ENCODE assay signal across 8 cellular contexts in the genomic region with DNA sequence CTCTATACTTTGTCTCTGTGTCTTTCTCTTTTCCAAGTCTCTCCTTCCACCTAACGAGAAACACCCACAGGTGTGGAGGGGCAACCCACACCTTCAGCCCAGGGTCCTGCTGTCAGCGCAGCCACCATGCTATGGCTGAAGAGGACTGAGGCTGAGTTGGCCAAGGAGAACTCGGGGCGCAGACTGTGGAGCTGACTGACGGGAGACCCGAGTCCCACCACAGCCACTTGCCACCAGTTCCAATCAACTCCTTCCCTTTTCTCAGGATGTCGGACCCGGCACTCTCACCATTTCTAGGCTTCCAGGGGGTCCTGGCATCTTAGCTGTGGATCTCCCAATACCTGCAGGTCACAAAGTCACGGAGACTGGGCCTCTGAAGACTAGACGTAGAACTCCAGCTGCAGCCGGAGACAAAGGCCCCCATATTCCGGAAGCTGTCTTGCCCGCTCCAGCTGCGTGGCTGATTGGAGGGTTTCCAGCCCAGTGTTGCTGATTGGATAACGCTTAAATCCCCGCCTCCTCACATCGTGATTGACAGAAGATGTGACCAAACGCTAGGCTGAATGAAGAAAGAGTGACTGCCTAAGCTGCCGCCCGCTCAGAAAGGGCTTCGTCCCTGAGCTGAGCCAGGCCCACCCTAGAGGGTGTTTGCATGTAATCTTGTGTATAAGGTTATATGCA.
A peak's percentile ranks its signal among the peaks of the same experiment; 100 is the strongest.
DNase-seq lines count a peak whose midpoint lies in the region; TF ChIP-seq lines count a peak whose summit lies in the region.

No MANE protein-coding gene starts in this region.

- peak; percentile 98 for DNase-seq in DMS153 (lab: John Stamatoyannopoulos, UW)
- DNase-seq in NCI-H1930 (lab: John Stamatoyannopoulos, UW): peak; percentile 14 to 23
- peak; percentile 82 for DNase-seq in activated T-cell treated with anti-CD3 and anti-CD28 coated beads for 1 hour (ENCODE audit: low read depth)
- peak; percentile 96 for DNase-seq in esophagus muscularis mucosa (ENCODE audit: extremely low spot score)
- DNase-seq in non-pigmented ciliary epithelial cell (ENCODE audit: low read depth): peak; percentile 66
- DNase-seq in NCI-H345 treated with DMSO at 0.1 percent for 48 hours (lab: John Stamatoyannopoulos, UW; ENCODE audit: unreplicated experiment): no peak
- DNase-seq in SIG-M5 (lab: John Stamatoyannopoulos, UW): no peak

- H3K4me3 ChIP-seq in esophagus muscularis mucosa: peak overlapping the region; percentile 27 to 62 (median 56)

- intact Hi-C loops in esophagus muscularis mucosa (cut with DNase I): no loop called here

- TF ChIP-seq POLR2A in esophagus muscularis mucosa (IDR thresholded peaks at IDR 0.05; ENCODE audit: low read depth): no peak

- H3K27me3 Mint-ChIP-seq in stimulated activated naive CD8-positive, alpha-beta T cell treated with anti-CD3 and anti-CD28 coated beads, Interleukin-15, Interleukin-2, amounts not matched to agents 100 ng/mL and 50 ng/mL, for 24 hours: no peaks in the 10 kb centered on the region

- peak overlapping the region; percentile 92 for H3K27ac Mint-ChIP-seq in stimulated activated naive CD8-positive, alpha-beta T cell treated with anti-CD3 and anti-CD28 coated beads, Interleukin-15, Interleukin-2, amounts not matched to agents 100 ng/mL and 50 ng/mL, for 24 hours

- WGBS in esophagus muscularis mucosa: 51% methylated on average over 17 of the region's 21 CpGs

- TF ChIP-seq EP300 in esophagus muscularis mucosa (IDR thresholded peaks at IDR 0.05): no peak

- H3K9me3 ChIP-seq in esophagus muscularis mucosa: peaks cover 0 to 19% (median 0%) of the 10 kb centered on the region in 4 donors

- peaks cover 0 to 11% (median 3%) of the 10 kb centered on the region in 4 donors for H3K4me1 ChIP-seq in esophagus muscularis mucosa

- H3K9me3 Mint-ChIP-seq in stimulated activated naive CD8-positive, alpha-beta T cell treated with anti-CD3 and anti-CD28 coated beads, Interleukin-15, Interleukin-2, amounts not matched to agents 100 ng/mL and 50 ng/mL, for 24 hours: peaks cover 41% of the 10 kb centered on the region

- H3K4me1 Mint-ChIP-seq in stimulated activated naive CD8-positive, alpha-beta T cell treated with anti-CD3 and anti-CD28 coated beads, Interleukin-15, Interleukin-2, amounts not matched to agents 100 ng/mL and 50 ng/mL, for 24 hours (ENCODE audit: low read depth): peaks cover 17% of the 10 kb centered on the region

- H3K4me3 Mint-ChIP-seq in stimulated activated naive CD8-positive, alpha-beta T cell treated with anti-CD3 and anti-CD28 coated beads, Interleukin-15, Interleukin-2, amounts not matched to agents 100 ng/mL and 50 ng/mL, for 24 hours: peak overlapping the region; percentile 93

- peaks cover 0 to 3% (median 0%) of the 10 kb centered on the region in 4 donors for H3K36me3 ChIP-seq in esophagus muscularis mucosa

- peaks cover 26% of the 10 kb centered on the region for H3K36me3 Mint-ChIP-seq in stimulated activated naive CD8-positive, alpha-beta T cell treated with anti-CD3 and anti-CD28 coated beads, Interleukin-15, Interleukin-2, amounts not matched to agents 100 ng/mL and 50 ng/mL, for 24 hours (ENCODE audit: low read depth)

- TF ChIP-seq CTCF in esophagus muscularis mucosa (IDR thresholded peaks at IDR 0.05): no peak

- H3K27ac ChIP-seq in esophagus muscularis mucosa (replicated peaks in 1 of 4): peak overlapping the region in 2 of 4 donors; percentile 72 to 74

- H3K27me3 ChIP-seq in esophagus muscularis mucosa: no peaks in the 10 kb centered on the region

Comparison
In these comparisons a context has a peak if more than half of its experiments do, and no peak if none do; other contexts are left out.
1. DNase-seq: peak in DMS153 (single experiment), NCI-H1930 (2 of 2), activated T-cell treated with anti-CD3 and anti-CD28 coated beads for 1 hour (single experiment), esophagus muscularis mucosa (single experiment) and non-pigmented ciliary epithelial cell (single experiment); none in NCI-H345 treated with DMSO at 0.1 percent for 48 hours (single experiment) and SIG-M5 (single experiment).